ENCODE assay signal across 1 cellular context in the genomic region with DNA sequence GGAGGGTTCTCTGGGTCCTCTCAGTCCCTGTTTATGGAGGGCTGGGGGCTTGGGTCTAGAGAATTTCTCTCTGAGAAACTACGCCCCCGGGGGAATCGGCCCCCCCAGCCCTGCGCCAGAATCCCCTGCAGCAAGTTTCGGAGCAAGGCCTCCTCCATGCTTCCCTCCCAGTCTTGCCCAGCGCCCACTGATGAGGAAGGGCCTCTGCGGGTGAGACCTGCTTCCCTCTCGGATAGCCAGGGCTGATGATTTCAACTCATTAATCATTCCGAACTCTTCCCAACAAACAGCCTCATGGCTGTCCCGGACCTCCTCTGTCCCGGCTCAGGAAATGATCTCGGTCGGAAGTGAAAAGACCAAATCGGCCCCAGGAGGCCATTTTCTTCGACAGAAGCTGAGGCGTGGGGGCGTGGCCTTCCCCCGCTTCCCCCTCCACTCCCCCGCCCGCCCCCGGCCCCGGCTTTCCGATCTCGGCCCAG.
TF ChIP-seq lines count a peak whose summit lies in the region.

No MANE protein-coding gene starts in this region.

TF ChIP-seq in HepG2, 621 proteins besides CTCF, POLR2A, EP300 and RAD21 (continued from another document and continues in another):
- TF ChIP-seq ZNF512 (CRISPR knock-in tag; IDR thresholded peaks at IDR 0.05) (no peak), JUNB (CRISPR knock-in tag; IDR thresholded peaks at IDR 0.05; ENCODE audit: borderline replicate concordance) (no peak), ZNF567 (CRISPR knock-in tag; IDR thresholded peaks at IDR 0.05; ENCODE audit: borderline replicate concordance) (no peak), PAX8 (CRISPR knock-in tag; IDR thresholded peaks at IDR 0.05; ENCODE audit: borderline replicate concordance) (no peak), RFX3 (CRISPR knock-in tag; IDR thresholded peaks at IDR 0.05) (no peak), CAMTA2 (CRISPR knock-in tag; IDR thresholded peaks at IDR 0.05; ENCODE audit: borderline replicate concordance) (no peak), ASH2L (IDR thresholded peaks at IDR 0.05; ENCODE audit: insufficient read length, low read depth, low read length) (no peak), ZSCAN9 (CRISPR knock-in tag; IDR thresholded peaks at IDR 0.05; ENCODE audit: borderline replicate concordance) (no peak), PHF21A (CRISPR knock-in tag; IDR thresholded peaks at IDR 0.05) (no peak), ETV6 (CRISPR knock-in tag; conservative IDR thresholded peaks at IDR 0.05) (no peak), TRIM22 (IDR thresholded peaks at IDR 0.05) (no peak), ZNF329 (CRISPR knock-in tag; IDR thresholded peaks at IDR 0.05; ENCODE audit: low read depth) (no peak), KLF13 (CRISPR knock-in tag; IDR thresholded peaks at IDR 0.05) (no peak), CHD2 (IDR thresholded peaks at IDR 0.05; ENCODE audit: low read depth, low read length) (peak; percentile 3; the same call in 1 of the 2 replicates), ZNF776 (CRISPR knock-in tag; IDR thresholded peaks at IDR 0.05) (no peak), ZNF337 (CRISPR knock-in tag; IDR thresholded peaks at IDR 0.05; ENCODE audit: borderline replicate concordance, low read depth) (no peak), SOX13 (IDR thresholded peaks at IDR 0.05) (no peak), SOX13 (CRISPR knock-in tag; conservative IDR thresholded peaks at IDR 0.05 in 1 of 2, IDR thresholded peaks at IDR 0.05 in 1 of 2) (no peak), GABPA (IDR thresholded peaks at IDR 0.05; ENCODE audit: low read depth, low read length) (no peak), GABPA (CRISPR knock-in tag; IDR thresholded peaks at IDR 0.05; ENCODE audit: low read depth) (peak; percentile 12; the same call in 1 of the 2 replicates), TFAP4 (IDR thresholded peaks at IDR 0.05; ENCODE audit: borderline replicate concordance, low read depth) (no peak), THAP8 (CRISPR knock-in tag; IDR thresholded peaks at IDR 0.05; ENCODE audit: borderline replicate concordance) (no peak), ZC3H4 (CRISPR knock-in tag; IDR thresholded peaks at IDR 0.05; ENCODE audit: borderline replicate concordance) (no peak), ZNF782 (CRISPR knock-in tag; IDR thresholded peaks at IDR 0.05; ENCODE audit: borderline replicate concordance) (0 out of 2 replicates have a peak, but pooled peaks have one; percentile 68), TRIM24 (CRISPR knock-in tag; IDR thresholded peaks at IDR 0.05) (no peak), ZNF883 (CRISPR knock-in tag; IDR thresholded peaks at IDR 0.05; ENCODE audit: not compliant biosample characterization) (no peak), SRSF1 (optimal IDR thresholded peaks at IDR 0.05; ENCODE audit: low read depth, low read length) (peak; percentile 78), DPF2 (CRISPR knock-in tag; IDR thresholded peaks at IDR 0.05; ENCODE audit: borderline replicate concordance, low read depth) (no peak)
- TF ChIP-seq, protein P1, sequence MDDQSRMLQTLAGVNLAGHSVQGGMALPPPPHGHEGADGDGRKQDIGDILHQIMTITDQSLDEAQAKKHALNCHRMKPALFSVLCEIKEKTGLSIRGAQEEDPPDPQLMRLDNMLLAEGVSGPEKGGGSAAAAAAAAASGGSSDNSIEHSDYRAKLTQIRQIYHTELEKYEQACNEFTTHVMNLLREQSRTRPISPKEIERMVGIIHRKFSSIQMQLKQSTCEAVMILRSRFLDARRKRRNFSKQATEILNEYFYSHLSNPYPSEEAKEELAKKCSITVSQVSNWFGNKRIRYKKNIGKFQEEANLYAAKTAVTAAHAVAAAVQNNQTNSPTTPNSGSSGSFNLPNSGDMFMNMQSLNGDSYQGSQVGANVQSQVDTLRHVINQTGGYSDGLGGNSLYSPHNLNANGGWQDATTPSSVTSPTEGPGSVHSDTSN (CRISPR knock-in tag; IDR thresholded peaks at IDR 0.05; ENCODE audit: borderline replicate concordance) = no peak
- TF ChIP-seq, protein P2, sequence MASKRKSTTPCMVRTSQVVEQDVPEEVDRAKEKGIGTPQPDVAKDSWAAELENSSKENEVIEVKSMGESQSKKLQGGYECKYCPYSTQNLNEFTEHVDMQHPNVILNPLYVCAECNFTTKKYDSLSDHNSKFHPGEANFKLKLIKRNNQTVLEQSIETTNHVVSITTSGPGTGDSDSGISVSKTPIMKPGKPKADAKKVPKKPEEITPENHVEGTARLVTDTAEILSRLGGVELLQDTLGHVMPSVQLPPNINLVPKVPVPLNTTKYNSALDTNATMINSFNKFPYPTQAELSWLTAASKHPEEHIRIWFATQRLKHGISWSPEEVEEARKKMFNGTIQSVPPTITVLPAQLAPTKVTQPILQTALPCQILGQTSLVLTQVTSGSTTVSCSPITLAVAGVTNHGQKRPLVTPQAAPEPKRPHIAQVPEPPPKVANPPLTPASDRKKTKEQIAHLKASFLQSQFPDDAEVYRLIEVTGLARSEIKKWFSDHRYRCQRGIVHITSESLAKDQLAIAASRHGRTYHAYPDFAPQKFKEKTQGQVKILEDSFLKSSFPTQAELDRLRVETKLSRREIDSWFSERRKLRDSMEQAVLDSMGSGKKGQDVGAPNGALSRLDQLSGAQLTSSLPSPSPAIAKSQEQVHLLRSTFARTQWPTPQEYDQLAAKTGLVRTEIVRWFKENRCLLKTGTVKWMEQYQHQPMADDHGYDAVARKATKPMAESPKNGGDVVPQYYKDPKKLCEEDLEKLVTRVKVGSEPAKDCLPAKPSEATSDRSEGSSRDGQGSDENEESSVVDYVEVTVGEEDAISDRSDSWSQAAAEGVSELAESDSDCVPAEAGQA (IDR thresholded peaks at IDR 0.05; ENCODE audit: low read depth) = no peak
- TF ChIP-seq, protein P2 (CRISPR knock-in tag; IDR thresholded peaks at IDR 0.05; ENCODE audit: borderline replicate concordance) = no peak
- TF ChIP-seq, protein P3, sequence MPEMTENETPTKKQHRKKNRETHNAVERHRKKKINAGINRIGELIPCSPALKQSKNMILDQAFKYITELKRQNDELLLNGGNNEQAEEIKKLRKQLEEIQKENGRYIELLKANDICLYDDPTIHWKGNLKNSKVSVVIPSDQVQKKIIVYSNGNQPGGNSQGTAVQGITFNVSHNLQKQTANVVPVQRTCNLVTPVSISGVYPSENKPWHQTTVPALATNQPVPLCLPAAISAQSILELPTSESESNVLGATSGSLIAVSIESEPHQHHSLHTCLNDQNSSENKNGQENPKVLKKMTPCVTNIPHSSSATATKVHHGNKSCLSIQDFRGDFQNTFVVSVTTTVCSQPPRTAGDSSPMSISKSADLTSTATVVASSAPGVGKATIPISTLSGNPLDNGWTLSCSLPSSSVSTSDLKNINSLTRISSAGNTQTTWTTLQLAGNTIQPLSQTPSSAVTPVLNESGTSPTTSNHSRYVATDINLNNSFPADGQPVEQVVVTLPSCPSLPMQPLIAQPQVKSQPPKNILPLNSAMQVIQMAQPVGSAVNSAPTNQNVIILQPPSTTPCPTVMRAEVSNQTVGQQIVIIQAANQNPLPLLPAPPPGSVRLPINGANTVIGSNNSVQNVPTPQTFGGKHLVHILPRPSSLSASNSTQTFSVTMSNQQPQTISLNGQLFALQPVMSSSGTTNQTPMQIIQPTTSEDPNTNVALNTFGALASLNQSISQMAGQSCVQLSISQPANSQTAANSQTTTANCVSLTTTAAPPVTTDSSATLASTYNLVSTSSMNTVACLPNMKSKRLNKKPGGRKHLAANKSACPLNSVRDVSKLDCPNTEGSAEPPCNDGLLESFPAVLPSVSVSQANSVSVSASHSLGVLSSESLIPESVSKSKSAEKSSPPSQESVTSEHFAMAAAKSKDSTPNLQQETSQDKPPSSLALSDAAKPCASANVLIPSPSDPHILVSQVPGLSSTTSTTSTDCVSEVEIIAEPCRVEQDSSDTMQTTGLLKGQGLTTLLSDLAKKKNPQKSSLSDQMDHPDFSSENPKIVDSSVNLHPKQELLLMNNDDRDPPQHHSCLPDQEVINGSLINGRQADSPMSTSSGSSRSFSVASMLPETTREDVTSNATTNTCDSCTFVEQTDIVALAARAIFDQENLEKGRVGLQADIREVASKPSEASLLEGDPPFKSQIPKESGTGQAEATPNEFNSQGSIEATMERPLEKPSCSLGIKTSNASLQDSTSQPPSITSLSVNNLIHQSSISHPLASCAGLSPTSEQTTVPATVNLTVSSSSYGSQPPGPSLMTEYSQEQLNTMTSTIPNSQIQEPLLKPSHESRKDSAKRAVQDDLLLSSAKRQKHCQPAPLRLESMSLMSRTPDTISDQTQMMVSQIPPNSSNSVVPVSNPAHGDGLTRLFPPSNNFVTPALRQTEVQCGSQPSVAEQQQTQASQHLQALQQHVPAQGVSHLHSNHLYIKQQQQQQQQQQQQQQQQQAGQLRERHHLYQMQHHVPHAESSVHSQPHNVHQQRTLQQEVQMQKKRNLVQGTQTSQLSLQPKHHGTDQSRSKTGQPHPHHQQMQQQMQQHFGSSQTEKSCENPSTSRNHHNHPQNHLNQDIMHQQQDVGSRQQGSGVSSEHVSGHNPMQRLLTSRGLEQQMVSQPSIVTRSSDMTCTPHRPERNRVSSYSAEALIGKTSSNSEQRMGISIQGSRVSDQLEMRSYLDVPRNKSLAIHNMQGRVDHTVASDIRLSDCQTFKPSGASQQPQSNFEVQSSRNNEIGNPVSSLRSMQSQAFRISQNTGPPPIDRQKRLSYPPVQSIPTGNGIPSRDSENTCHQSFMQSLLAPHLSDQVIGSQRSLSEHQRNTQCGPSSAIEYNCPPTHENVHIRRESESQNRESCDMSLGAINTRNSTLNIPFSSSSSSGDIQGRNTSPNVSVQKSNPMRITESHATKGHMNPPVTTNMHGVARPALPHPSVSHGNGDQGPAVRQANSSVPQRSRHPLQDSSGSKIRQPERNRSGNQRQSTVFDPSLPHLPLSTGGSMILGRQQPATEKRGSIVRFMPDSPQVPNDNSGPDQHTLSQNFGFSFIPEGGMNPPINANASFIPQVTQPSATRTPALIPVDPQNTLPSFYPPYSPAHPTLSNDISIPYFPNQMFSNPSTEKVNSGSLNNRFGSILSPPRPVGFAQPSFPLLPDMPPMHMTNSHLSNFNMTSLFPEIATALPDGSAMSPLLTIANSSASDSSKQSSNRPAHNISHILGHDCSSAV (CRISPR knock-in tag; IDR thresholded peaks at IDR 0.05; ENCODE audit: borderline replicate concordance) = no peak
- TF ChIP-seq, protein P4, sequence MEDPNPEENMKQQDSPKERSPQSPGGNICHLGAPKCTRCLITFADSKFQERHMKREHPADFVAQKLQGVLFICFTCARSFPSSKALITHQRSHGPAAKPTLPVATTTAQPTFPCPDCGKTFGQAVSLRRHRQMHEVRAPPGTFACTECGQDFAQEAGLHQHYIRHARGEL (CRISPR knock-in tag; IDR thresholded peaks at IDR 0.05) = no peak
- TF ChIP-seq, protein P5, sequence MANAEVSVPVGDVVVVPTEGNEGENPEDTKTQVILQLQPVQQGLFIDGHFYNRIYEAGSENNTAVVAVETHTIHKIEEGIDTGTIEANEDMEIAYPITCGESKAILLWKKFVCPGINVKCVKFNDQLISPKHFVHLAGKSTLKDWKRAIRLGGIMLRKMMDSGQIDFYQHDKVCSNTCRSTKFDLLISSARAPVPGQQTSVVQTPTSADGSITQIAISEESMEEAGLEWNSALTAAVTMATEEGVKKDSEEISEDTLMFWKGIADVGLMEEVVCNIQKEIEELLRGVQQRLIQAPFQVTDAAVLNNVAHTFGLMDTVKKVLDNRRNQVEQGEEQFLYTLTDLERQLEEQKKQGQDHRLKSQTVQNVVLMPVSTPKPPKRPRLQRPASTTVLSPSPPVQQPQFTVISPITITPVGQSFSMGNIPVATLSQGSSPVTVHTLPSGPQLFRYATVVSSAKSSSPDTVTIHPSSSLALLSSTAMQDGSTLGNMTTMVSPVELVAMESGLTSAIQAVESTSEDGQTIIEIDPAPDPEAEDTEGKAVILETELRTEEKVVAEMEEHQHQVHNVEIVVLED (CRISPR knock-in tag; IDR thresholded peaks at IDR 0.05; ENCODE audit: borderline replicate concordance) = no peak
